In the genomic region with DNA sequence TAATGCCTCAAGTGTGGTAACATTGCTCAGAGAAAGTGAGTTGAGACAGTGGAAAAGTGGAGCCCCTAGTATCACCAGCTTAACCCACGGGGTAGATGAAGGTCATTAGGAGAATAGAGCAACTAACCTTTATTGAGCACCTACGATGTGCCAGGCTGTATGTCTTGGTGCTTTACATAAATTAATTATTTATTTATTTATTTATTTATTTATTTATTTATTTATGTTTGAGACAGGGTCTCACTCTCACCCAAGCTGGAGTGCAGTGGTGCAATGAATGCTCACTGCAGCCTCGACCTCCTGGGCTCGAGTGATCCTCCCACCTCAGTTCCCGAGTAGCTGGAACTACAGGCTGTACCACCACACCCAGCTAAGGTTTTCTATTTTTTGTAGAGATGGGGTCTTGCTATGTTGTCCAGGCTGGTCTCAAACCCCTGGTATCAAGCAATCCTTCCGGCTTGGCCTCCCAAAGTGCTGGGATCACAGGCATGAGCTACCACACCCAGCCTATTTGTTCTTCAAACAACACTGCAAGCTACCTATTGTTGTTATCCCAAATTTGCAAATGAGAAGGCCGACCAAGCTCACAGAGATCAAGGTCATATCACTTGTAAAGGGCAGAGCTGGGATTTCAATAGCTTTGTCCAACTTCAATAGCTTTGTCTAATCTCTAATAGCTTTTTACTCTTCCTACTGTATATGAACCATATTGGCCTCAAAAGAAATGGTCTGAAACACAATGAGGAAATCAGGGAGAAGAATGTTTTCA, we compare ENCODE assay signal across 28 cellular contexts.
"Had no signal": no experiment of that assay in that cellular context is flagged by ENCODE, and none has a peak within 500 bp of the region (broad histone marks: within the 10 kb centered on the region; RNA-seq: fewer than 3 reads in every experiment).

No MANE protein-coding gene starts in this region.

- H3K4me3 ChIP-seq: colonic mucosa, esophagus squamous epithelium, gastrocnemius medialis, heart right ventricle, left lung, lower lobe of right lung, mucosa of descending colon had no signal

- H3K9me3 Mint-ChIP-seq: dendritic cell treated with granulocyte-macrophage colony-stimulating factor and Interleukin-4, amounts not matched to agents 40 ng/mL and 50 ng/mL, for 4 days; effector memory CD8-positive, alpha-beta T cell; endodermal cell; mesothelial cell of epicardium; naive B cell had no signal

- H3K36me3 ChIP-seq: colonic mucosa, esophagus squamous epithelium, gastrocnemius medialis, heart right ventricle, left lung, lower lobe of right lung had no signal

- H3K27ac ChIP-seq: colonic mucosa, epithelial cell of prostate, esophagus squamous epithelium, gastrocnemius medialis, heart right ventricle, left lung, lower lobe of right lung had no signal

- H3K9me3 ChIP-seq: colonic mucosa, esophagus squamous epithelium, gastrocnemius medialis, heart right ventricle, left lung, lower lobe of right lung, mucosa of descending colon had no signal

- H3K27me3 Mint-ChIP-seq: effector memory CD8-positive, alpha-beta T cell; naive B cell had no signal

- H3K27me3 ChIP-seq: colonic mucosa, gastrocnemius medialis had no signal

- H3K4me1 Mint-ChIP-seq: endodermal cell, mesothelial cell of epicardium, naive B cell had no signal

- H3K27ac Mint-ChIP-seq: dendritic cell treated with granulocyte-macrophage colony-stimulating factor and Interleukin-4, amounts not matched to agents 40 ng/mL and 50 ng/mL, for 4 days; effector memory CD8-positive, alpha-beta T cell; endodermal cell; mesothelial cell of epicardium had no signal

- H3K4me3 Mint-ChIP-seq: dendritic cell treated with granulocyte-macrophage colony-stimulating factor and Interleukin-4, amounts not matched to agents 40 ng/mL and 50 ng/mL, for 4 days; effector memory CD8-positive, alpha-beta T cell; endodermal cell; mesothelial cell of epicardium; naive B cell had no signal

- ATAC-seq: effector memory CD8-positive, alpha-beta T cell; esophagus mucosa; gastrocnemius medialis; heart right ventricle; left cardiac atrium; left lung; left ventricle myocardium superior; lower lobe of right lung; mucosa of descending colon had no signal

- DNase-seq: colonic mucosa; cortex of kidney; effector CD8-positive, alpha-beta T cell; effector memory CD8-positive, alpha-beta T cell; endodermal cell; erythroblast; esophagus squamous epithelium; foreskin fibroblast; foreskin melanocyte; gastrocnemius medialis; glutamatergic neuron; head of caudate nucleus; heart right ventricle; hippocampal formation; left cardiac atrium; left lung; left ventricle myocardium superior; lower lobe of right lung; mesenchymal stem cell; mucosa of descending colon; naive B cell had no signal

- H3K36me3 Mint-ChIP-seq: mesothelial cell of epicardium, naive B cell had no signal

- H3K4me1 ChIP-seq: colonic mucosa, esophagus squamous epithelium, gastrocnemius medialis, left lung, lower lobe of right lung had no signal

- FAIRE-seq: endometrium, islet of Langerhans, keratinocyte had no signal
